Comparison of ENCODE assay signal across 2 cellular contexts in genomic region chr3:12677616-12678015, GRCh38.
TF ChIP-seq lines count a peak whose summit lies in the region.

No MANE protein-coding gene starts in this region.

TF ChIP-seq in GM23338, 12 proteins besides CTCF, POLR2A, EP300 and RAD21 (continued from another document):
- TF ChIP-seq REST (IDR thresholded peaks at IDR 0.05; ENCODE audit: unreplicated experiment), result no peak
- no peak for TF ChIP-seq EZH2phosphoT487 (IDR thresholded peaks at IDR 0.05; ENCODE audit: unreplicated experiment)
- TF ChIP-seq NANOG (IDR thresholded peaks at IDR 0.05; ENCODE audit: borderline replicate concordance), result no peak
- TF ChIP-seq POLR2AphosphoS5 (IDR thresholded peaks at IDR 0.05; ENCODE audit: low read depth), result no peak
- no peak for TF ChIP-seq ZNF462 (CRISPR knock-in tag; IDR thresholded peaks at IDR 0.05)
- TF ChIP-seq CREB1 (CRISPR knock-in tag; IDR thresholded peaks at IDR 0.05; ENCODE audit: low read depth), result no peak
- TF ChIP-seq ETS1 (IDR thresholded peaks at IDR 0.05), result no peak
- no peak for TF ChIP-seq ZNF331 (CRISPR knock-in tag; IDR thresholded peaks at IDR 0.05; ENCODE audit: low read depth)
- TF ChIP-seq ZNF114 (CRISPR knock-in tag; IDR thresholded peaks at IDR 0.05), result no peak
- no peak for TF ChIP-seq JUNB (IDR thresholded peaks at IDR 0.05; ENCODE audit: unreplicated experiment)
- TF ChIP-seq EZH2 (IDR thresholded peaks at IDR 0.05; ENCODE audit: low read depth, unreplicated experiment), result no peak
TF ChIP-seq in GM23338: peak in this region for 0.

TF ChIP-seq in WTC11, 78 proteins besides CTCF, POLR2A, EP300 and RAD21 (continued from another document):
- no peak for TF ChIP-seq ZNF532 (CRISPR knock-in tag; IDR thresholded peaks at IDR 0.05; ENCODE audit: borderline replicate concordance)
- TF ChIP-seq ZNF121 (CRISPR knock-in tag; IDR thresholded peaks at IDR 0.05), result no peak
- TF ChIP-seq TEAD4 (CRISPR knock-in tag; IDR thresholded peaks at IDR 0.05), result no peak
- no peak for TF ChIP-seq FOXK1 (CRISPR knock-in tag; IDR thresholded peaks at IDR 0.05)
TF ChIP-seq in WTC11: peak in this region for 0.
